ENCODE assay signal across 9 cellular contexts in genomic region chr3:98540346-98540745, GRCh38. TPM values are rescaled to one million over a fixed set of nuclear protein-coding genes. Genes with fewer than 3 reads are reported as not detected.
DNase-seq lines count a peak whose midpoint lies in the region; ATAC-seq and TF ChIP-seq lines count a peak whose summit lies in the region.
"Had no signal": no experiment of that assay in that cellular context is flagged by ENCODE, and none has a peak within 500 bp of the region (broad histone marks: within the 10 kb centered on the region; RNA-seq: fewer than 3 reads in every experiment).

No MANE protein-coding gene starts in this region.

- intact Hi-C loops in Caco-2 (cut with micrococcal nuclease; ENCODE audit: unreplicated experiment) = no loop called here

- TF ChIP-seq CTCF in Caco-2 (IDR thresholded peaks at IDR 0.05; ENCODE audit: insufficient read depth in 1 of 2, low read depth in 1 of 2, low read length in 1 of 2, severe bottlenecking in 1 of 2, unreplicated experiment in 1 of 2) = no peak

- H3K27ac Mint-ChIP-seq in Caco-2 (ENCODE audit: unreplicated experiment) = no peak overlapping the region

- H2BK12ac ChIP-seq in neuronal stem cell (ENCODE audit: low read length) = no peak overlapping the region

- no CpG with 5 or more reads among the region's 3 CpGs for WGBS in neuronal stem cell (ENCODE audit: extremely low coverage in 2 of 2, insufficient read length in 2 of 2, insufficient replicate concordance in 1 of 2), 2 donors

- no peaks in the 10 kb centered on the region for H3K36me3 Mint-ChIP-seq in Caco-2 (ENCODE audit: insufficient read depth, unreplicated experiment)

- H3K14ac ChIP-seq in neuronal stem cell (ENCODE audit: low read length) = no peak overlapping the region

- CTCF ChIA-PET in Caco-2 (lab: Charles Lee) = no interaction called here

- H2BK120ac ChIP-seq in neuronal stem cell (ENCODE audit: low read depth, low read length) = no peak overlapping the region

- H3K23ac ChIP-seq in neuronal stem cell (ENCODE audit: low read depth, low read length, poor library complexity) = no peak overlapping the region

- H3K79me1 ChIP-seq in neuronal stem cell (ENCODE audit: low read depth, low read length) = no peaks in the 10 kb centered on the region

- no peak overlapping the region for H2AK5ac ChIP-seq in neuronal stem cell (ENCODE audit: low read depth, low read length)

- no peaks in the 10 kb centered on the region for H3K27me3 ChIP-seq in effector memory CD4-positive, alpha-beta T cell (replicated peaks; ENCODE audit: control insufficient read depth, insufficient read depth, low read length, poor library complexity, severe bottlenecking)
- no peaks in the 10 kb centered on the region for H3K27me3 ChIP-seq in Caco-2 (replicated peaks; ENCODE audit: control insufficient read depth, insufficient read depth, low read length)
- H3K27me3 ChIP-seq in neuronal stem cell (ENCODE audit: control insufficient read depth in 3 of 3, insufficient read depth in 3 of 3, low read depth in 1 of 3, low read length in 3 of 3) = no peaks in the 10 kb centered on the region

- H3K4me3 Mint-ChIP-seq in Caco-2 (ENCODE audit: unreplicated experiment) = no peak overlapping the region

- H3K18ac ChIP-seq in neuronal stem cell (ENCODE audit: low read length) = no peak overlapping the region

- peaks cover 7% of the 10 kb centered on the region for H3K4me1 Mint-ChIP-seq in Caco-2 (ENCODE audit: low read depth, unreplicated experiment)

- H3K4ac ChIP-seq in neuronal stem cell (ENCODE audit: low read length) = no peak overlapping the region

- no peak overlapping the region for H3K4me2 ChIP-seq in neuronal stem cell (ENCODE audit: insufficient read depth, low read length, poor library complexity, severe bottlenecking)

- no peak overlapping the region for H3K9ac ChIP-seq in neuronal stem cell (ENCODE audit: low read depth, low read length, poor library complexity)

- H3K9me3 Mint-ChIP-seq in Caco-2 (ENCODE audit: unreplicated experiment) = no peaks in the 10 kb centered on the region

- no peaks in the 10 kb centered on the region for H3K27me3 Mint-ChIP-seq in Caco-2 (ENCODE audit: insufficient read depth, unreplicated experiment)

- no peaks in the 10 kb centered on the region for H3K9me3 ChIP-seq in effector memory CD4-positive, alpha-beta T cell (ENCODE audit: control insufficient read depth, low read length)
- H3K9me3 ChIP-seq in Caco-2 (no peaks in the 10 kb centered on the region), neuronal stem cell (replicated peaks in 1 of 2; ENCODE audit: control insufficient read depth in 2 of 2, insufficient read depth in 1 of 2, low read depth in 1 of 2, low read length in 2 of 2) (no peaks in the 10 kb centered on the region)

- DNase-seq in effector memory CD4-positive, alpha-beta T cell = no peak
- DNase-seq in Caco-2 = no peak
- no peak for DNase-seq in neuronal stem cell (ENCODE audit: low spot score)
- no peak for DNase-seq in HK-2 (ENCODE audit: unreplicated experiment)

- H3K4me3 ChIP-seq in effector memory CD4-positive, alpha-beta T cell (ENCODE audit: insufficient read depth, low read depth, low read length, poor library complexity, severe bottlenecking) = no peak overlapping the region
- H3K4me3 ChIP-seq in Caco-2 (ENCODE audit: low read depth, low read length) (no peak overlapping the region), neuronal stem cell (ENCODE audit: low read length in 2 of 2) (no peak overlapping the region)

- no peak overlapping the region for H2BK15ac ChIP-seq in neuronal stem cell (ENCODE audit: low read length)

- no peaks in the 10 kb centered on the region for H3K4me1 ChIP-seq in effector memory CD4-positive, alpha-beta T cell (ENCODE audit: control insufficient read depth, insufficient read depth, low read length, poor library complexity, severe bottlenecking)
- no peaks in the 10 kb centered on the region for H3K4me1 ChIP-seq in Caco-2
- H3K4me1 ChIP-seq in neuronal stem cell (ENCODE audit: control insufficient read depth in 2 of 2, insufficient read depth in 1 of 2, low read depth in 1 of 2, low read length in 2 of 2) = no peaks in the 10 kb centered on the region

- H2AFZ ChIP-seq in neuronal stem cell (ENCODE audit: low read length) = no peak overlapping the region

- H3K27ac ChIP-seq in effector memory CD4-positive, alpha-beta T cell (ENCODE audit: insufficient read depth, low read length, poor library complexity, severe bottlenecking) = peak overlapping the region; percentile 22
- no peak overlapping the region for H3K27ac ChIP-seq in neuronal stem cell (replicated peaks; ENCODE audit: low read length)

- H3K36me3 ChIP-seq in effector memory CD4-positive, alpha-beta T cell (ENCODE audit: control insufficient read depth, insufficient read depth, low read length) = no peaks in the 10 kb centered on the region
- no peaks in the 10 kb centered on the region for H3K36me3 ChIP-seq in Caco-2 (ENCODE audit: control insufficient read depth, insufficient read depth, low read length)
- H3K36me3 ChIP-seq in neuronal stem cell (replicated peaks in 1 of 2; ENCODE audit: control insufficient read depth in 2 of 2, insufficient read depth in 2 of 2, low read length in 2 of 2) = no peaks in the 10 kb centered on the region

- H4K91ac ChIP-seq in neuronal stem cell (ENCODE audit: low read depth, low read length, poor library complexity) = no peak overlapping the region

- ATAC-seq in GM18868 (IDR thresholded peaks at IDR 0.05; ENCODE audit: unreplicated experiment) (peak; percentile 53), GM21619 (IDR thresholded peaks at IDR 0.05; ENCODE audit: unreplicated experiment) (peak; percentile 43), HG03457 (IDR thresholded peaks at IDR 0.05; ENCODE audit: unreplicated experiment) (peak; percentile 35), esophagus mucosa (no peak)

- no TSS peak for BruUV-seq in Caco-2 (replicated peaks; lab: Mats Ljungman, UMichigan)

- H2BK5ac ChIP-seq in neuronal stem cell (ENCODE audit: low read length) = no peak overlapping the region

- POLR2A ChIA-PET in Caco-2 (lab: Charles Lee) = no interaction called here

- no peak overlapping the region for H4K8ac ChIP-seq in neuronal stem cell (ENCODE audit: low read depth, low read length)

RNA-seq across cellular contexts. Expression of gene GPR15, which starts 8.6 kb away (rescaled TPM):
- total RNA-seq in Caco-2 (2022) (not detected in 2 replicates), esophagus mucosa (0.32 TPM)
- not detected for polyA plus RNA-seq in neuronal stem cell (2013, experiment 1 of 2)
- polyA plus RNA-seq in neuronal stem cell (2013, experiment 2 of 2) = not detected
- total RNA-seq: renal cortical epithelial cell had no signal

RNA-seq across cellular contexts. Expression of gene CLDND1, which starts 17.6 kb away (rescaled TPM):
- total RNA-seq in Caco-2 (2022) (56.0 TPM in 2 replicates), esophagus mucosa (81.6 TPM)
- 104 TPM for polyA plus RNA-seq in neuronal stem cell (2013, experiment 1 of 2)
- 103 TPM for polyA plus RNA-seq in neuronal stem cell (2013, experiment 2 of 2)

RNA-seq across cellular contexts. Expression of gene OR5K2, which starts 42.9 kb away (rescaled TPM):
- total RNA-seq in Caco-2 (2022) = not detected in 2 replicates
- total RNA-seq in esophagus mucosa = not detected
- polyA plus RNA-seq in neuronal stem cell (2013, experiment 1 of 2) = not detected
- not detected for polyA plus RNA-seq in neuronal stem cell (2013, experiment 2 of 2)
- total RNA-seq: renal cortical epithelial cell had no signal

RNA-seq across cellular contexts. Expression of gene CPOX, which starts 53.1 kb away (rescaled TPM):
- 24.2 and 25.0 TPM in 2 replicates for total RNA-seq in Caco-2 (2022)
- 15.4 TPM for total RNA-seq in esophagus mucosa
- polyA plus RNA-seq in neuronal stem cell (2013, experiment 1 of 2) = 14.4 TPM
- 14.2 TPM for polyA plus RNA-seq in neuronal stem cell (2013, experiment 2 of 2)
